Comparison of ENCODE assay signal across 1 cellular context in genomic region chr7:113083132-113083833, GRCh38.
TF ChIP-seq lines count a peak whose summit lies in the region.

No MANE protein-coding gene starts in this region.

TF ChIP-seq in GM23338, 12 proteins besides CTCF, POLR2A, EP300 and RAD21 (continued from another document):
- no peak for TF ChIP-seq ZNF462 (CRISPR knock-in tag; IDR thresholded peaks at IDR 0.05)
- TF ChIP-seq EZH2phosphoT487 (IDR thresholded peaks at IDR 0.05; ENCODE audit: unreplicated experiment), result no peak
- no peak for TF ChIP-seq JUNB (IDR thresholded peaks at IDR 0.05; ENCODE audit: unreplicated experiment)
